29 cellular contexts compared by ENCODE assay signal in genomic region chr19:2312819-2313501, GRCh38. TPM values are rescaled to one million over a fixed set of nuclear protein-coding genes. Genes with fewer than 3 reads are reported as not detected.
A peak's percentile ranks its signal among the peaks of the same experiment; 100 is the strongest.
DNase-seq lines count a peak whose midpoint lies in the region; ATAC-seq and TF ChIP-seq lines count a peak whose summit lies in the region.
"Had no signal": no experiment of that assay in that cellular context is flagged by ENCODE, and none has a peak within 500 bp of the region (broad histone marks: within the 10 kb centered on the region; RNA-seq: fewer than 3 reads in every experiment).

No MANE protein-coding gene starts in this region.

- POLR2A ChIA-PET in WTC11 (lab: Charles Lee): interaction anchor here (1.1 kb wide), 1 partner anchor 83 kb away, joined by 3 read pairs; no protein-coding TSS in a partner anchor

- H3K4me2 ChIP-seq in GM23338 (peak overlapping the region; percentile 48; the same call in 1 of the 2 replicates), neural cell (ENCODE audit: low read length) (no peak overlapping the region)
- H3K4me2 ChIP-seq: A549 had no signal

- H3K9me3 Mint-ChIP-seq in GM23338 (peaks cover 6% of the 10 kb centered on the region; the same call in 1 of the 3 replicates), WTC11 (peaks cover 9% of the 10 kb centered on the region)

- TF ChIP-seq CTCF in GM23338 (conservative IDR thresholded peaks at IDR 0.05; ENCODE audit: low read depth in 2 of 2): 0 out of 4 replicates have a peak, but pooled peaks of 1 of the 2 experiments have one; percentile 7
- TF ChIP-seq CTCF in WTC11 (IDR thresholded peaks at IDR 0.05): no peak
- no peak for TF ChIP-seq CTCF in neural cell (IDR thresholded peaks at IDR 0.05; ENCODE audit: poor library complexity, severe bottlenecking)
- TF ChIP-seq CTCF in GM13976 (IDR thresholded peaks at IDR 0.05; ENCODE audit: borderline replicate concordance, control extremely low read depth, extremely low read depth, insufficient read depth, missing control alignments): no peak

- no peaks in the 10 kb centered on the region for H3K9me3 ChIP-seq in neural cell (ENCODE audit: low read length)
- H3K9me3 ChIP-seq: SJCRH30, upper lobe of right lung had no signal

- H3K9me2 ChIP-seq in GM23338 (ENCODE audit: insufficient read depth): no peaks in the 10 kb centered on the region
- H3K9me2 ChIP-seq in neural cell (ENCODE audit: insufficient read depth, low read length): no peaks in the 10 kb centered on the region

- H3K4me3 Mint-ChIP-seq in GM23338 (no peak overlapping the region), WTC11 (no peak overlapping the region)
- H3K4me3 Mint-ChIP-seq: activated CD4-positive, alpha-beta memory T cell treated with anti-CD3 and anti-CD28 coated beads for 36 hours; brain; T-cell had no signal

- no peak overlapping the region for H3K27ac Mint-ChIP-seq in GM23338
- H3K27ac Mint-ChIP-seq in WTC11: no peak overlapping the region
- H3K27ac Mint-ChIP-seq: activated CD4-positive, alpha-beta memory T cell treated with anti-CD3 and anti-CD28 coated beads for 36 hours; immature natural killer cell; T-cell had no signal

- no peaks in the 10 kb centered on the region for H3F3A ChIP-seq in GM23338 (replicated peaks; ENCODE audit: low read depth)
- H3F3A ChIP-seq in neural cell (ENCODE audit: insufficient read depth, low read length, poor library complexity, severe bottlenecking): no peaks in the 10 kb centered on the region

- in situ Hi-C loops in GM13976 (cut with MboI; ENCODE audit: low sequenced_read_pairs, unreplicated experiment): no loop called here

- H3K27ac ChIP-seq in GM23338 (ENCODE audit: low read depth) (no peak overlapping the region), neural cell (ENCODE audit: low read length) (no peak overlapping the region)
- H3K27ac ChIP-seq: A549, epithelial cell of prostate, heart left ventricle, left ventricle myocardium inferior, SJCRH30, upper lobe of right lung had no signal

- H3K4me3 ChIP-seq in GM23338: no peak overlapping the region
- peak overlapping the region; percentile 18 for H3K4me3 ChIP-seq in neural cell (ENCODE audit: low read length)
- H3K4me3 ChIP-seq: A549, heart left ventricle, left ventricle myocardium inferior, SJCRH30, upper lobe of right lung had no signal

- TF ChIP-seq EP300 in neural cell (conservative IDR thresholded peaks at IDR 0.05; ENCODE audit: poor library complexity, severe bottlenecking): no peak

- H4K20me1 ChIP-seq in GM23338 (replicated peaks; ENCODE audit: insufficient read depth): no peaks in the 10 kb centered on the region
- H4K20me1 ChIP-seq in neural cell (ENCODE audit: insufficient read depth): no peaks in the 10 kb centered on the region

- no peak for TF ChIP-seq RAD21 in neural cell (conservative IDR thresholded peaks at IDR 0.05)

- peaks cover 18% of the 10 kb centered on the region for H3K27me3 ChIP-seq in GM23338 (ENCODE audit: insufficient read depth)
- H3K27me3 ChIP-seq in neural cell (ENCODE audit: insufficient read depth, low read depth, low read length): peaks cover 4% of the 10 kb centered on the region
- H3K27me3 ChIP-seq: SJCRH30 had no signal

- H3K36me3 Mint-ChIP-seq in GM23338 (ENCODE audit: low read depth) (no peaks in the 10 kb centered on the region), WTC11 (peaks cover 5% of the 10 kb centered on the region)

- no peaks in the 10 kb centered on the region for H3K4me1 ChIP-seq in GM23338 (ENCODE audit: insufficient read depth)
- H3K4me1 ChIP-seq: upper lobe of right lung had no signal

- H3K36me3 ChIP-seq in GM23338 (ENCODE audit: insufficient read depth): no peaks in the 10 kb centered on the region
- H3K36me3 ChIP-seq in neural cell (ENCODE audit: insufficient read depth, low read length): no peaks in the 10 kb centered on the region
- H3K36me3 ChIP-seq: heart left ventricle, left ventricle myocardium inferior, SJCRH30, upper lobe of right lung had no signal

- H2AFZ ChIP-seq in GM23338 (no peak overlapping the region), neural cell (ENCODE audit: low read depth, low read length) (no peak overlapping the region)

- H3K4me1 Mint-ChIP-seq in GM23338: peaks cover 3% of the 10 kb centered on the region; the same call in 2 of the 3 replicates
- H3K4me1 Mint-ChIP-seq in WTC11: peaks cover 4% of the 10 kb centered on the region; the same call in 1 of the 2 replicates

- H3K27me3 Mint-ChIP-seq in GM23338 (ENCODE audit: insufficient read depth, low read depth, poor library complexity) (peaks cover 24% of the 10 kb centered on the region), WTC11 (ENCODE audit: low read depth) (peaks cover 24% of the 10 kb centered on the region)

- DNase-seq in NCI-H146 (lab: John Stamatoyannopoulos, UW): peak; percentile 65
- no peak for DNase-seq in NCI-H146 treated with DMSO at 0.1 percent for 48 hours (lab: John Stamatoyannopoulos, UW; ENCODE audit: unreplicated experiment)
- peak; percentile 91 for DNase-seq in GM23338 (ENCODE audit: low spot score)
- peak; percentile 68 for DNase-seq in WTC11 (ENCODE audit: low spot score)
- no peak for DNase-seq in islet precursor cell
- no peak for DNase-seq in GM13976 (ENCODE audit: low spot score)
- DNase-seq in NCI-H82 (lab: John Stamatoyannopoulos, UW): no peak
- DNase-seq: activated CD4-positive, alpha-beta memory T cell treated with anti-CD3 and anti-CD28 coated beads for 36 hours; activated gamma-delta T cell; heart left ventricle; immature natural killer cell; KG1; left ventricle myocardium inferior; MM.1S; naive B cell; NCI-H1694; NCI-H510A; T-cell; upper lobe of right lung had no signal

- ATAC-seq in GM23338 (peak; percentile 55), WTC11 (peak; percentile 14; the same call in 1 of the 2 replicates)
- ATAC-seq: A549; activated CD4-positive, CD25-positive, alpha-beta regulatory T cell treated with anti-CD3 and anti-CD28 coated beads, Interleukin-2, amount 50 U/mL, for 24 hours; heart left ventricle; T-cell; upper lobe of right lung had no signal

- no peak overlapping the region for H3K9ac ChIP-seq in neural cell (ENCODE audit: low read length)

- no peaks in the 10 kb centered on the region for H3K79me2 ChIP-seq in GM23338 (replicated peaks; ENCODE audit: insufficient read depth)
- H3K79me2 ChIP-seq in neural cell (replicated peaks; ENCODE audit: insufficient read depth, low read length): no peaks in the 10 kb centered on the region

- CTCF ChIA-PET in WTC11 (lab: Charles Lee): interaction anchor here (1.2 to 1.7 kb wide), 2 partner anchors 21 to 59 kb away, joined by 3 to 6 read pairs; no protein-coding TSS in a partner anchor

TF ChIP-seq in GM23338, 12 proteins besides CTCF, POLR2A, EP300 and RAD21 (continues in another document):
- no peak for TF ChIP-seq CREB1 (CRISPR knock-in tag; IDR thresholded peaks at IDR 0.05; ENCODE audit: low read depth)
- TF ChIP-seq ZNF331 (CRISPR knock-in tag; IDR thresholded peaks at IDR 0.05; ENCODE audit: low read depth): no peak
- no peak for TF ChIP-seq JUNB (IDR thresholded peaks at IDR 0.05; ENCODE audit: unreplicated experiment)

TF ChIP-seq in WTC11, 78 proteins besides CTCF, POLR2A, EP300 and RAD21 (continues in another document):
- no peak for TF ChIP-seq ATF2 (CRISPR knock-in tag; IDR thresholded peaks at IDR 0.05; ENCODE audit: borderline replicate concordance, low read depth)

TF ChIP-seq in neural cell, 6 proteins besides CTCF, POLR2A, EP300 and RAD21 (continues in another document):
- no peak for TF ChIP-seq SMC3 (conservative IDR thresholded peaks at IDR 0.05; ENCODE audit: poor library complexity)

RNA-seq across cellular contexts. Expression of gene LINGO3, which starts 5.0 kb away (rescaled TPM):
- total RNA-seq in GM23338 (2014; rRNA removed; shearing (Covaris generic)): 0.45 and 1.9 TPM in 2 replicates
- polyA plus RNA-seq in GM23338 (2016; fragmentation: Nextera tagmentation; extraction: Ambion mirVana) (0.29 and 0.40 TPM in 2 replicates), neural cell (1.2 and 2.7 TPM in 2 replicates)
- 2.0 to 2.9 TPM (median 2.8 TPM) in 3 replicates for total RNA-seq in WTC11 (2021)
- 2.5 and 2.7 TPM in 2 replicates for polyA minus RNA-seq in neural cell
- total RNA-seq: chondrocyte, left ventricle myocardium inferior, osteoblast, SJCRH30, skeletal muscle tissue, subcutaneous adipose tissue, upper lobe of right lung had no signal
- polyA plus RNA-seq: A549, heart left ventricle had no signal

RNA-seq across cellular contexts. Expression of gene LSM7, which starts 15.4 kb away (rescaled TPM):
- 197 and 299 TPM in 2 replicates for total RNA-seq in GM23338 (2014; rRNA removed; shearing (Covaris generic))
- polyA plus RNA-seq in GM23338 (2016; fragmentation: Nextera tagmentation; extraction: Ambion mirVana) (409 and 434 TPM in 2 replicates), neural cell (520 and 550 TPM in 2 replicates)
- total RNA-seq in WTC11 (2021): 245 to 250 TPM (median 248 TPM) in 3 replicates
- polyA minus RNA-seq in neural cell: 160 and 161 TPM in 2 replicates

RNA-seq across cellular contexts. Expression of gene SPPL2B, which starts 15.5 kb away (rescaled TPM):
- 51.0 and 53.3 TPM in 2 replicates for total RNA-seq in GM23338 (2014; rRNA removed; shearing (Covaris generic))
- polyA plus RNA-seq in GM23338 (2016; fragmentation: Nextera tagmentation; extraction: Ambion mirVana): 21.1 and 23.5 TPM in 2 replicates
- 94.6 to 117 TPM (median 95.8 TPM) in 3 replicates for total RNA-seq in WTC11 (2021)
- 68.7 and 86.8 TPM in 2 replicates for polyA plus RNA-seq in neural cell
- 49.1 and 54.0 TPM in 2 replicates for polyA minus RNA-seq in neural cell

RNA-seq across cellular contexts. Expression of gene PEAK3, which starts 31.0 kb away (rescaled TPM):
- total RNA-seq in GM23338 (2014; rRNA removed; shearing (Covaris generic)): not detected in 2 replicates
- polyA plus RNA-seq in GM23338 (2016; fragmentation: Nextera tagmentation; extraction: Ambion mirVana): not detected in 2 replicates
- not detected in 3 replicates for total RNA-seq in WTC11 (2021)
- polyA plus RNA-seq in neural cell: not detected in 2 replicates
- polyA minus RNA-seq in neural cell: not detected in 2 replicates
- total RNA-seq: activated CD4-positive, alpha-beta memory T cell treated with anti-CD3 and anti-CD28 coated beads for 36 hours; osteoblast; skeletal muscle tissue had no signal
- polyA plus RNA-seq: A549 had no signal

RNA-seq across cellular contexts. Expression of gene TMPRSS9, which starts 47.1 kb away (rescaled TPM):
- total RNA-seq in GM23338 (2014; rRNA removed; shearing (Covaris generic)): 0.16 and 0.28 TPM in 2 replicates
- polyA plus RNA-seq in GM23338 (2016; fragmentation: Nextera tagmentation; extraction: Ambion mirVana) (0.05 and 0.38 TPM in 2 replicates), neural cell (not detected in 2 replicates)
- total RNA-seq in WTC11 (2021): 0.37 to 0.57 TPM (median 0.55 TPM) in 3 replicates
- polyA minus RNA-seq in neural cell: not detected in 2 replicates
- total RNA-seq: activated CD4-positive, alpha-beta memory T cell treated with anti-CD3 and anti-CD28 coated beads for 36 hours; left ventricle myocardium inferior; subcutaneous adipose tissue; T-cell; upper lobe of right lung had no signal
- polyA plus RNA-seq: immature natural killer cell had no signal

Comparison
In these comparisons a context has a peak if more than half of its experiments do, and no peak if none do; other contexts are left out.
1. DNase-seq: peak in NCI-H146 (single experiment), GM23338 (single experiment) and WTC11 (single experiment); none in NCI-H146 treated with DMSO at 0.1 percent for 48 hours (single experiment), islet precursor cell (single experiment), GM13976 (single experiment) and NCI-H82 (single experiment).